1 cellular context compared by ENCODE assay signal in genomic region chr18:26040051-26040656, GRCh38.
TF ChIP-seq lines count a peak whose summit lies in the region.

No MANE protein-coding gene starts in this region.

TF ChIP-seq in GM12878, 131 proteins besides CTCF, POLR2A, EP300 and RAD21:
- no peak for TF ChIP-seq RFX5 (IDR thresholded peaks at IDR 0.05; ENCODE audit: low read depth, low read length)
- TF ChIP-seq, protein P1, sequence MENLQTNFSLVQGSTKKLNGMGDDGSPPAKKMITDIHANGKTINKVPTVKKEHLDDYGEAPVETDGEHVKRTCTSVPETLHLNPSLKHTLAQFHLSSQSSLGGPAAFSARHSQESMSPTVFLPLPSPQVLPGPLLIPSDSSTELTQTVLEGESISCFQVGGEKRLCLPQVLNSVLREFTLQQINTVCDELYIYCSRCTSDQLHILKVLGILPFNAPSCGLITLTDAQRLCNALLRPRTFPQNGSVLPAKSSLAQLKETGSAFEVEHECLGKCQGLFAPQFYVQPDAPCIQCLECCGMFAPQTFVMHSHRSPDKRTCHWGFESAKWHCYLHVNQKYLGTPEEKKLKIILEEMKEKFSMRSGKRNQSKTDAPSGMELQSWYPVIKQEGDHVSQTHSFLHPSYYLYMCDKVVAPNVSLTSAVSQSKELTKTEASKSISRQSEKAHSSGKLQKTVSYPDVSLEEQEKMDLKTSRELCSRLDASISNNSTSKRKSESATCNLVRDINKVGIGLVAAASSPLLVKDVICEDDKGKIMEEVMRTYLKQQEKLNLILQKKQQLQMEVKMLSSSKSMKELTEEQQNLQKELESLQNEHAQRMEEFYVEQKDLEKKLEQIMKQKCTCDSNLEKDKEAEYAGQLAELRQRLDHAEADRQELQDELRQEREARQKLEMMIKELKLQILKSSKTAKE (IDR thresholded peaks at IDR 0.05; ENCODE audit: low read depth, poor library complexity, severe bottlenecking) = no peak
